Comparison of ENCODE assay signal across 8 cellular contexts in genomic region chrX:131633285-131633917, GRCh38.
DNase-seq lines count a peak whose midpoint lies in the region; ATAC-seq and TF ChIP-seq lines count a peak whose summit lies in the region.

No MANE protein-coding gene starts in this region.

- POLR2A ChIA-PET in activated B cell treated with CpG ODN at 0.5 μM for 24 hours (lab: Charles Lee), result no interaction called here

- H3K9me3 ChIP-seq in lower lobe of right lung, result no peaks in the 10 kb centered on the region

- no peak overlapping the region for H3K4me3 Mint-ChIP-seq in activated B cell treated with CpG ODN at 0.5 μM for 24 hours

- in situ Hi-C loops in GM13976 (cut with MboI; ENCODE audit: low sequenced_read_pairs, unreplicated experiment), result loop anchor here (25.0 kb wide), 1 partner anchor 646 kb away; no protein-coding TSS in a partner anchor

- no peak overlapping the region for H3K27ac Mint-ChIP-seq in activated B cell treated with CpG ODN at 0.5 μM for 24 hours

- CTCF ChIA-PET in activated B cell treated with CpG ODN at 0.5 μM for 24 hours (lab: Charles Lee), result interaction anchor here (1.0 to 1.1 kb wide), 2 partner anchors 10 to 1303 kb away, joined by 3 read pairs; no protein-coding TSS in a partner anchor

- intact Hi-C loops in activated B cell treated with CpG ODN at 0.5 μM for 24 hours (cut with micrococcal nuclease) (loop anchor here (2.0 to 5.0 kb wide), 3 partner anchors 641 to 1303 kb away; no protein-coding TSS in a partner anchor), lower lobe of right lung (cut with DNase I) (no loop called here)

- no peaks in the 10 kb centered on the region for H3K36me3 ChIP-seq in lower lobe of right lung

- H3K27me3 ChIP-seq in lower lobe of right lung (ENCODE audit: low read depth), result no peaks in the 10 kb centered on the region

- H3K36me3 Mint-ChIP-seq in activated B cell treated with CpG ODN at 0.5 μM for 24 hours (ENCODE audit: low read depth), result no peaks in the 10 kb centered on the region

- H3K27ac ChIP-seq in coronary artery (no peak overlapping the region), lower lobe of right lung (no peak overlapping the region)

- H3K9me3 Mint-ChIP-seq in activated B cell treated with CpG ODN at 0.5 μM for 24 hours, result no peaks in the 10 kb centered on the region

- no peaks in the 10 kb centered on the region for H3K4me1 ChIP-seq in lower lobe of right lung

- no peak overlapping the region for H3K4me3 ChIP-seq in coronary artery
- H3K4me3 ChIP-seq in lower lobe of right lung, result no peak overlapping the region

- H3K27me3 Mint-ChIP-seq in activated B cell treated with CpG ODN at 0.5 μM for 24 hours, result no peaks in the 10 kb centered on the region

- peak; percentile 63 for DNase-seq in AG08395 (ENCODE audit: low spot score)
- DNase-seq in GM13976 (ENCODE audit: low spot score), result peak; percentile 39
- peak; percentile 4 for DNase-seq in NCI-H2081 treated with DMSO at 0.1 percent for 48 hours (lab: John Stamatoyannopoulos, UW)
- DNase-seq in activated B cell treated with CpG ODN at 0.5 μM for 24 hours, result no peak
- no peak for DNase-seq in coronary artery (ENCODE audit: low spot score)
- no peak for DNase-seq in lower lobe of right lung
- peak; percentile 35 for DNase-seq in stimulated activated naive CD8-positive, alpha-beta T cell treated with anti-CD3 and anti-CD28 coated beads, Interleukin-15, Interleukin-2, amounts not matched to agents 100 U/mL and 50 U/mL, for 24 hours

- peak; percentile 89 for ATAC-seq in HG02884 (IDR thresholded peaks at IDR 0.05; ENCODE audit: unreplicated experiment)
- peak; percentile 31 for ATAC-seq in activated B cell treated with CpG ODN at 0.5 μM for 24 hours (ENCODE audit: low read depth)
- peak; percentile 70 to 84 for ATAC-seq in lower lobe of right lung
- ATAC-seq in stimulated activated naive CD8-positive, alpha-beta T cell treated with anti-CD3 and anti-CD28 coated beads, Interleukin-15, Interleukin-2, amounts not matched to agents 100 U/mL and 50 U/mL, for 24 hours, result peak; percentile 69

- no peaks in the 10 kb centered on the region for H3K4me1 Mint-ChIP-seq in activated B cell treated with CpG ODN at 0.5 μM for 24 hours

- TF ChIP-seq CTCF in GM13976 (IDR thresholded peaks at IDR 0.05; ENCODE audit: borderline replicate concordance, control extremely low read depth, extremely low read depth, insufficient read depth, missing control alignments) (peak; percentile 91), activated B cell treated with CpG ODN at 0.5 μM for 24 hours (IDR thresholded peaks at IDR 0.05) (no peak), coronary artery (IDR thresholded peaks at IDR 0.05) (peak; percentile 53), lower lobe of right lung (IDR thresholded peaks at IDR 0.05) (peak; percentile 64)

Comparison
In these comparisons a context has a peak if more than half of its experiments do, and no peak if none do; other contexts are left out.
1. DNase-seq: peak in AG08395 (single experiment), GM13976 (single experiment), NCI-H2081 treated with DMSO at 0.1 percent for 48 hours (single experiment) and stimulated activated naive CD8-positive, alpha-beta T cell treated with anti-CD3 and anti-CD28 coated beads, Interleukin-15, Interleukin-2, amounts not matched to agents 100 U/mL and 50 U/mL, for 24 hours (single experiment); none in activated B cell treated with CpG ODN at 0.5 μM for 24 hours (single experiment), coronary artery (single experiment) and lower lobe of right lung (single experiment).
2. ATAC-seq: peak in every context shown above with its lines; median percentile 89 in HG02884; 77 in lower lobe of right lung; 69 in stimulated activated naive CD8-positive, alpha-beta T cell treated with anti-CD3 and anti-CD28 coated beads, Interleukin-15, Interleukin-2, amounts not matched to agents 100 U/mL and 50 U/mL, for 24 hours; 31 in activated B cell treated with CpG ODN at 0.5 μM for 24 hours.